In genomic region chrX:103780701-103781402, GRCh38 we compare ENCODE assay signal across 27 cellular contexts. TPM values are rescaled to one million over a fixed set of nuclear protein-coding genes. Genes with fewer than 3 reads are reported as not detected.
A peak's percentile ranks its signal among the peaks of the same experiment; 100 is the strongest.
DNase-seq lines count a peak whose midpoint lies in the region; ATAC-seq and TF ChIP-seq lines count a peak whose summit lies in the region.
"Had no signal": no experiment of that assay in that cellular context is flagged by ENCODE, and none has a peak within 500 bp of the region (broad histone marks: within the 10 kb centered on the region; RNA-seq: fewer than 3 reads in every experiment).

No MANE protein-coding gene starts in this region.

- no peak overlapping the region for H3K4me2 ChIP-seq in neuronal stem cell (ENCODE audit: insufficient read depth, low read length, poor library complexity, severe bottlenecking)
- H3K4me2 ChIP-seq: PC-9, smooth muscle cell had no signal

- H3K27ac ChIP-seq in neuronal stem cell (replicated peaks; ENCODE audit: low read length) (peak overlapping the region; percentile 88), tibial nerve (peak overlapping the region in 3 of 4 donors; percentile 47 to 85 (median 78))
- H3K27ac ChIP-seq: body of pancreas, epithelial cell of prostate, heart left ventricle, HL-60, PC-9, upper lobe of left lung had no signal

- peak in 1 of 2 donors; percentile 60 for TF ChIP-seq EP300 in tibial nerve (IDR thresholded peaks at IDR 0.05)

- H2BK5ac ChIP-seq in neuronal stem cell (ENCODE audit: low read length): no peak overlapping the region

- H3K79me1 ChIP-seq in neuronal stem cell (ENCODE audit: low read depth, low read length): no peaks in the 10 kb centered on the region

- no peak overlapping the region for H4K91ac ChIP-seq in neuronal stem cell (ENCODE audit: low read depth, low read length, poor library complexity)

- no peak overlapping the region for H2BK12ac ChIP-seq in neuronal stem cell (ENCODE audit: low read length)

- WGBS in neuronal stem cell (ENCODE audit: extremely low coverage in 2 of 2, insufficient read length in 2 of 2, insufficient replicate concordance in 1 of 2), 2 donors: no CpG with 5 or more reads among the region's 9 CpGs
- WGBS in tibial nerve, 2 donors: 61 to 70% methylated on average over 9 of the region's 9 CpGs

- no peak overlapping the region for H2AFZ ChIP-seq in neuronal stem cell (ENCODE audit: low read length)
- H2AFZ ChIP-seq: PC-9 had no signal

- no peak overlapping the region for H2BK120ac ChIP-seq in neuronal stem cell (ENCODE audit: low read depth, low read length)

- H3K9me3 ChIP-seq in neuronal stem cell (replicated peaks in 1 of 2; ENCODE audit: control insufficient read depth in 2 of 2, insufficient read depth in 1 of 2, low read depth in 1 of 2, low read length in 2 of 2) (no peaks in the 10 kb centered on the region), tibial nerve (no peaks in the 10 kb centered on the region)
- H3K9me3 ChIP-seq: body of pancreas, heart left ventricle, upper lobe of left lung had no signal

- no peak for TF ChIP-seq CTCF in tibial nerve (IDR thresholded peaks at IDR 0.05)

- peaks cover 33 to 37% of the 10 kb centered on the region in 2 donors for H3K4me1 ChIP-seq in neuronal stem cell (ENCODE audit: control insufficient read depth in 2 of 2, insufficient read depth in 1 of 2, low read depth in 1 of 2, low read length in 2 of 2)
- H3K4me1 ChIP-seq in tibial nerve: peaks cover 0 to 33% (median 11%) of the 10 kb centered on the region in 4 donors
- H3K4me1 ChIP-seq: body of pancreas, upper lobe of left lung had no signal

- TF ChIP-seq POLR2A in tibial nerve (IDR thresholded peaks at IDR 0.05): no peak

- H3K4ac ChIP-seq in neuronal stem cell (ENCODE audit: low read length): no peak overlapping the region

- no peak overlapping the region for H3K18ac ChIP-seq in neuronal stem cell (ENCODE audit: low read length)

- H3K9ac ChIP-seq in neuronal stem cell (ENCODE audit: low read depth, low read length, poor library complexity): no peak overlapping the region

- no peak overlapping the region for H2AK5ac ChIP-seq in neuronal stem cell (ENCODE audit: low read depth, low read length)

- H3K27me3 ChIP-seq in neuronal stem cell (ENCODE audit: control insufficient read depth in 3 of 3, insufficient read depth in 3 of 3, low read depth in 1 of 3, low read length in 3 of 3) (peaks cover 0 to under 1% (median 0%) of the 10 kb centered on the region in 3 experiments), tibial nerve (peaks cover 0 to 6% of the 10 kb centered on the region in 2 donors)
- H3K27me3 ChIP-seq: body of pancreas, upper lobe of left lung had no signal

- H2BK15ac ChIP-seq in neuronal stem cell (ENCODE audit: low read length): no peak overlapping the region

- H3K4me3 ChIP-seq in neuronal stem cell (ENCODE audit: low read length in 2 of 2) (no peak overlapping the region), tibial nerve (peak overlapping the region in 1 of 4 donors; percentile 49)
- H3K4me3 ChIP-seq: body of pancreas, heart left ventricle, PC-9, smooth muscle cell, upper lobe of left lung had no signal

- no peak for ATAC-seq in GM19023 (IDR thresholded peaks at IDR 0.05; ENCODE audit: unreplicated experiment)
- ATAC-seq: activated T-cell treated with anti-CD3 and anti-CD28 coated beads, Interleukin-2, amount 50 U/mL, for 4 hours; body of pancreas; heart left ventricle; HepG2; Right ventricle myocardium inferior; WTC11 had no signal

- H3K36me3 ChIP-seq in neuronal stem cell (replicated peaks in 1 of 2; ENCODE audit: control insufficient read depth in 2 of 2, insufficient read depth in 2 of 2, low read length in 2 of 2) (peaks cover 0 to under 1% of the 10 kb centered on the region in 2 donors), tibial nerve (no peaks in the 10 kb centered on the region)
- H3K36me3 ChIP-seq: heart left ventricle, upper lobe of left lung had no signal

- DNase-seq in anterior cingulate cortex (lab: John Stamatoyannopoulos, UW) (peak in 45 of 58 donors; percentile 1 to 89 (median 45)), globus pallidus (ENCODE audit: low spot score) (peak; percentile 92), neuronal stem cell (ENCODE audit: low spot score) (no peak), tibial nerve (ENCODE audit: low spot score in 2 of 2) (no peak), DMS 273 (lab: John Stamatoyannopoulos, UW; ENCODE audit: unreplicated experiment) (no peak), SW480 (ENCODE audit: low spot score) (no peak)
- DNase-seq: activated CD4-positive, alpha-beta T cell treated with anti-CD3 and anti-CD28 coated beads, Interleukin-2, amount 50 U/mL, for 1 hour; activated gamma-delta T cell treated with Interleukin-2 at 50 U/mL for 16 hours; activated T-cell treated with anti-CD3 and anti-CD28 coated beads, Interleukin-2, amount 50 U/mL, for 4 hours; body of pancreas; heart left ventricle; Kasumi-1; NCI-H146; NCI-H524 treated with DMSO at 0.1 percent for 48 hours; NK-92 treated with Interleukin-12 subunit alpha and Interleukin-12 subunit beta, amount 100 ng/mL, for 24 hours; PC-9; stimulated activated CD4-positive, alpha-beta T cell treated with anti-CD3 and anti-CD28 coated beads, Interleukin-1b, Interleukin-23, amount 100 ng/mL, for 48 hours; upper lobe of left lung had no signal

- no peak overlapping the region for H3K14ac ChIP-seq in neuronal stem cell (ENCODE audit: low read length)

- no peak overlapping the region for H4K8ac ChIP-seq in neuronal stem cell (ENCODE audit: low read depth, low read length)

- H3K23ac ChIP-seq in neuronal stem cell (ENCODE audit: low read depth, low read length, poor library complexity): no peak overlapping the region

RNA-seq across cellular contexts. Expression of gene PLP1, which starts 4.2 kb away (rescaled TPM):
- 125 TPM for polyA plus RNA-seq in neuronal stem cell (2013, experiment 1 of 2)
- polyA plus RNA-seq in neuronal stem cell (2013, experiment 2 of 2): 126 TPM
- total RNA-seq in tibial nerve: 100 to 1,000 TPM; 256 to 727 (median 404) TPM
- total RNA-seq: activated T-cell treated with anti-CD3 and anti-CD28 coated beads, Interleukin-2, amount 50 U/mL, for 4 hours; lung microvascular endothelial cell; PC-9; renal cortical epithelial cell; smooth muscle cell had no signal
- polyA plus RNA-seq: smooth muscle cell had no signal

RNA-seq across cellular contexts. Expression of gene RAB9B, which starts 51.2 kb away (rescaled TPM):
- polyA plus RNA-seq in neuronal stem cell (2013, experiment 1 of 2): 2.3 TPM
- 2.3 TPM for polyA plus RNA-seq in neuronal stem cell (2013, experiment 2 of 2)
- total RNA-seq in tibial nerve: 1 to 10 TPM; 2.3 to 4.8 (median 3.0) TPM
- total RNA-seq: PC-9 had no signal
- polyA plus RNA-seq: HepG2, smooth muscle cell had no signal

Comparison
In these comparisons a context has a peak if more than half of its experiments do, and no peak if none do; other contexts are left out.
1. DNase-seq: peak in anterior cingulate cortex (45 of 58) and globus pallidus (single experiment); none in neuronal stem cell (single experiment), tibial nerve (0 of 2), DMS 273 (single experiment) and SW480 (single experiment).